Comparison of ENCODE assay signal across 8 cellular contexts in the genomic region with DNA sequence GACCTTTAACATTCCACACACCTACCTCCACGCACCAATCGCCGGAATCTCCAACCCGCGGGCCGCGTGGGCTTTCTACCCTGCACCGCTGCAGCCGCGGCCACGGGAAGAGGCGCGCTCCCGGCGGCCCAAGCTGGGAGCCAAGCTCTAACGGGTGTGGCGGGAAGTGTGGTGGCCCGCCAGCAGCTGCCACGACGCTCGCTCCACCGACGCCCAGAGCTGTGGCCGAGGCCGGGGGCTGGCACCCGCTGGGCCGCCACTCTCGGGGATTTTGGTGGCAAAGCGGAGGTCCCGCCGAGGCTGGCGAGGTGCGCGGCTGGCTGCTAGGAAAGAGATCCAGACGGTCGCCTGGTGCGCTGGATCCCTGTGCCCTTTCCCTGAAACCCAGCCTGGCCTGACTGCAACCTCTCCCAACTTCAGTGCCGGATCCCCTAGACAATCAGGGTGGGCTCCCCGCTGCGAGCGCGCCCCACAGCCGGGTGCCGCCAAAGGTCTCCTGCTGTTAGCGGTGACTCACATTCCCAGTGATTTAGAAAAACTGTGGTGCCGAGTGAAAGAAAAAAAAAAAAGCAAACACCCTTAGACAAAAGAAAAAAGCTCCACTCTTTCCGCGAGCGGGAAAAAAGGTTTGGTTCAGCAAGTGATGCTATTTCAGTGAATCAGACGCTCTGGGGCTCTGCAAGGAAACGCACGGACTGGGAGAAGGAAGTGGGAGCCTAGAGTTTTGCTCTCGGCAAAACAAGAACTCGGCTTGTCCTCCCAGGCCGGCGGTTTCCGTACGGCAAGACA. TPM values are rescaled to one million over a fixed set of nuclear protein-coding genes. Genes with fewer than 3 reads are reported as not detected.
DNase-seq lines count a peak whose midpoint lies in the region; ATAC-seq, FAIRE-seq and TF ChIP-seq lines count a peak whose summit lies in the region.

No MANE protein-coding gene starts in this region.

- peaks cover 64% of the 10 kb centered on the region for H3K27me3 Mint-ChIP-seq in central memory CD8-positive, alpha-beta T cell

- H3K4me1 ChIP-seq in left lung, result peaks cover 3 to 48% of the 10 kb centered on the region in 2 donors

- peak overlapping the region; percentile 62 for H3K27ac Mint-ChIP-seq in central memory CD8-positive, alpha-beta T cell (ENCODE audit: low read depth)

- no peak for ATAC-seq in central memory CD8-positive, alpha-beta T cell (replicated peaks; ENCODE audit: extremely low read depth, poor library complexity, severe bottlenecking)
- ATAC-seq in left lung, result no peak
- ATAC-seq in GM18498 (IDR thresholded peaks at IDR 0.05; ENCODE audit: unreplicated experiment), result no peak
- ATAC-seq in GM19452 (IDR thresholded peaks at IDR 0.05; ENCODE audit: unreplicated experiment), result no peak

- peaks cover 21% of the 10 kb centered on the region for H3K36me3 Mint-ChIP-seq in central memory CD8-positive, alpha-beta T cell (ENCODE audit: insufficient read depth)

- no peaks in the 10 kb centered on the region for H3K9me3 Mint-ChIP-seq in central memory CD8-positive, alpha-beta T cell

- peaks cover 12 to 75% of the 10 kb centered on the region in 2 donors for H3K27me3 ChIP-seq in left lung

- H3K4me3 ChIP-seq in SK-N-MC, result peak overlapping the region; percentile 89
- H3K4me3 ChIP-seq in left lung, result peak overlapping the region; percentile 25 to 81

- peaks cover 60% of the 10 kb centered on the region for H3K4me1 Mint-ChIP-seq in central memory CD8-positive, alpha-beta T cell

- intact Hi-C loops in left lung (cut with DNase I), result no loop called here

- peak; percentile 68 for FAIRE-seq in GM19239 (lab: Jason Lieb, UNC)

- peak overlapping the region; percentile 93 for H3K4me3 Mint-ChIP-seq in central memory CD8-positive, alpha-beta T cell

- H3K27ac ChIP-seq in SK-N-MC, result no peak overlapping the region
- no peak overlapping the region for H3K27ac ChIP-seq in left lung
- no peak overlapping the region for H3K27ac ChIP-seq in substantia nigra (ENCODE audit: low read depth, low read length, poor library complexity, severe bottlenecking)

- TF ChIP-seq CTCF in left lung (IDR thresholded peaks at IDR 0.05), result no peak

- no peak overlapping the region for H3K9ac ChIP-seq in SK-N-MC (ENCODE audit: insufficient read length)

- H3K9me3 ChIP-seq in SK-N-MC (ENCODE audit: low read depth, low read length) (no peaks in the 10 kb centered on the region), left lung (no peaks in the 10 kb centered on the region)

- H3K36me3 ChIP-seq in SK-N-MC (ENCODE audit: insufficient read depth, low read length), result no peaks in the 10 kb centered on the region
- no peaks in the 10 kb centered on the region for H3K36me3 ChIP-seq in left lung

- DNase-seq in GM19239 (ENCODE audit: insufficient read length, low spot score), result no peak
- no peak for DNase-seq in SK-N-MC (ENCODE audit: low read depth, low spot score)
- no peak for DNase-seq in central memory CD8-positive, alpha-beta T cell (ENCODE audit: low spot score in 2 of 2)
- peak; percentile 40 to 86 for DNase-seq in left lung
- peak; percentile 20 to 21 for DNase-seq in stimulated activated CD4-positive, alpha-beta T cell treated with anti-CD3 and anti-CD28 coated beads, Interleukin-4, amount 100 ng/mL, for 4 hours
- no peak for DNase-seq in substantia nigra (lab: John Stamatoyannopoulos, UW)

RNA-seq across cellular contexts. Expression of a gene that starts 2.9 kb away (rescaled TPM):
- total RNA-seq in left lung, result 10 to 100 TPM; 16.7 to 17.4 TPM

Comparison
In these comparisons a context has a peak if more than half of its experiments do, and no peak if none do; other contexts are left out.
1. DNase-seq: peak in left lung (2 of 2) and stimulated activated CD4-positive, alpha-beta T cell treated with anti-CD3 and anti-CD28 coated beads, Interleukin-4, amount 100 ng/mL, for 4 hours (2 of 2); none in GM19239 (single experiment), SK-N-MC (single experiment), central memory CD8-positive, alpha-beta T cell (0 of 2) and substantia nigra (0 of 49).